Comparison of ENCODE assay signal across 11 cellular contexts in genomic region chr1:155125511-155125945, GRCh38. TPM values are rescaled to one million over a fixed set of nuclear protein-coding genes. Genes with fewer than 3 reads are reported as not detected.
A peak's percentile ranks its signal among the peaks of the same experiment; 100 is the strongest.
DNase-seq lines count a peak whose midpoint lies in the region; ATAC-seq and TF ChIP-seq lines count a peak whose summit lies in the region.
"Had no signal": no experiment of that assay in that cellular context is flagged by ENCODE, and none has a peak within 500 bp of the region (broad histone marks: within the 10 kb centered on the region; RNA-seq: fewer than 3 reads in every experiment).

No MANE protein-coding gene starts in this region.

- peaks cover 0 to 55% (median 0%) of the 10 kb centered on the region in 7 donors for H3K27me3 ChIP-seq in heart right ventricle
- peaks cover 68% of the 10 kb centered on the region for H3K27me3 ChIP-seq in ectodermal cell (ENCODE audit: control insufficient read depth, insufficient read depth, low read length, poor library complexity, severe bottlenecking)
- peaks cover 9% of the 10 kb centered on the region for H3K27me3 ChIP-seq in muscle layer of duodenum (ENCODE audit: low read depth, low read length)
- H3K27me3 ChIP-seq in upper lobe of right lung, result peaks cover 10% of the 10 kb centered on the region

- no peak for TF ChIP-seq CTCF in heart right ventricle (IDR thresholded peaks at IDR 0.05)
- TF ChIP-seq CTCF in upper lobe of right lung (IDR thresholded peaks at IDR 0.05), result no peak

- DNase-seq in heart right ventricle, result no peak
- DNase-seq in cardiac septum (ENCODE audit: low spot score), result no peak
- DNase-seq in upper lobe of right lung, result no peak
- DNase-seq in activated CD8-positive, alpha-beta memory T cell treated with anti-CD3 and anti-CD28 coated beads, Interleukin-2, amount 50 U/mL, for 48 hours, result no peak
- DNase-seq in NOMO-1 (lab: John Stamatoyannopoulos, UW; ENCODE audit: unreplicated experiment in 2 of 2), result no peak
- DNase-seq: NCI-H187 had no signal

- intact Hi-C loops in heart right ventricle (cut with DNase I) (loop anchor here in 6 of 10 donors (5.0 kb wide), 2 partner anchors 33 to 42 kb away; no protein-coding TSS in a partner anchor), cardiac septum (cut with DNase I) (no loop called here), upper lobe of right lung (cut with DNase I) (loop anchor here (5.0 kb wide), 1 partner anchor 33 kb away; no protein-coding TSS in a partner anchor)

- ATAC-seq in heart right ventricle, result no peak
- no peak for ATAC-seq in upper lobe of right lung
- ATAC-seq in HG02642 (IDR thresholded peaks at IDR 0.05; ENCODE audit: poor library complexity, unreplicated experiment), result no peak
- ATAC-seq: GM12878 had no signal

- no peaks in the 10 kb centered on the region for H3K9me3 ChIP-seq in heart right ventricle
- no peaks in the 10 kb centered on the region for H3K9me3 ChIP-seq in ectodermal cell (ENCODE audit: control insufficient read depth, low read length)
- no peaks in the 10 kb centered on the region for H3K9me3 ChIP-seq in muscle layer of duodenum (ENCODE audit: control insufficient read depth in 1 of 2, low read length in 2 of 2)
- H3K9me3 ChIP-seq in upper lobe of right lung, result no peaks in the 10 kb centered on the region

- H3K27ac ChIP-seq in heart right ventricle (peak overlapping the region in 6 of 10 donors; percentile 92 to 99 (median 96)), ectodermal cell (ENCODE audit: insufficient read depth, low read depth, low read length, poor library complexity, severe bottlenecking) (no peak overlapping the region), muscle layer of duodenum (ENCODE audit: low read length) (peak overlapping the region; percentile 51), upper lobe of right lung (peak overlapping the region; percentile 87)
- H3K27ac ChIP-seq: HL-60 had no signal

- H3K4me3 ChIP-seq in heart right ventricle (no peak overlapping the region), ectodermal cell (ENCODE audit: insufficient read depth, low read depth, low read length) (peak overlapping the region; percentile 6), muscle layer of duodenum (ENCODE audit: low read depth in 1 of 2, low read length in 2 of 2) (no peak overlapping the region), upper lobe of right lung (peak overlapping the region; percentile 64)
- H3K4me3 ChIP-seq: GM12878 had no signal

- H3K36me3 ChIP-seq in heart right ventricle, result no peaks in the 10 kb centered on the region
- H3K36me3 ChIP-seq in ectodermal cell (ENCODE audit: control insufficient read depth, insufficient read depth, low read length), result no peaks in the 10 kb centered on the region
- H3K36me3 ChIP-seq in muscle layer of duodenum (ENCODE audit: control insufficient read depth in 1 of 2, insufficient read depth in 2 of 2, low read length in 2 of 2), result no peaks in the 10 kb centered on the region
- no peaks in the 10 kb centered on the region for H3K36me3 ChIP-seq in upper lobe of right lung

- 64 to 76% methylated on average over 8 to 11 of the region's 11 CpGs for WGBS in heart right ventricle, 2 donors
- 36% methylated on average over 11 of the region's 11 CpGs for WGBS in ectodermal cell, 2 experiments

- H3K4me1 ChIP-seq in heart right ventricle (peaks cover 10 to 56% (median 42%) of the 10 kb centered on the region in 9 donors), ectodermal cell (ENCODE audit: control insufficient read depth, insufficient read depth, low read length) (peaks cover 53% of the 10 kb centered on the region), muscle layer of duodenum (ENCODE audit: control insufficient read depth in 1 of 2, insufficient read depth in 2 of 2, low read length in 2 of 2) (peaks cover 0 to 36% of the 10 kb centered on the region in 2 donors), upper lobe of right lung (peaks cover 33% of the 10 kb centered on the region)

RNA-seq across cellular contexts. Expression of gene EFNA1, which starts 2.1 kb away (rescaled TPM):
- total RNA-seq in heart right ventricle, result 10 to 100 TPM; 28.9 to 50.0 (median 35.6) TPM
- polyA plus RNA-seq in heart right ventricle, result 100 to 1,000 TPM in 1 of 2 donors, 10 to 100 TPM in 1; 44.2 to 104 TPM
- 30.2 TPM for total RNA-seq in cardiac septum
- polyA plus RNA-seq in ectodermal cell (2013, experiment 1 of 4), result 2.1 TPM
- polyA plus RNA-seq in ectodermal cell (2013, experiment 2 of 4), result 2.9 TPM
- polyA plus RNA-seq in ectodermal cell (2013, experiment 3 of 4), result 2.2 TPM
- polyA plus RNA-seq in ectodermal cell (2013, experiment 4 of 4), result 2.9 TPM
- 178 TPM for total RNA-seq in upper lobe of right lung

RNA-seq across cellular contexts. Expression of gene SLC50A1, which starts 10.1 kb away (rescaled TPM):
- total RNA-seq in heart right ventricle, result 10 to 100 TPM in 2 of 10 donors, 1 to 10 TPM in 8; 5.5 to 16.8 (median 7.9) TPM
- 10 to 100 TPM; 23.2 to 33.7 TPM for polyA plus RNA-seq in heart right ventricle
- 11.2 TPM for total RNA-seq in cardiac septum
- polyA plus RNA-seq in ectodermal cell (2013, experiment 1 of 4), result 43.3 TPM
- polyA plus RNA-seq in ectodermal cell (2013, experiment 2 of 4), result 37.1 TPM
- polyA plus RNA-seq in ectodermal cell (2013, experiment 3 of 4), result 37.1 TPM
- polyA plus RNA-seq in ectodermal cell (2013, experiment 4 of 4), result 36.9 TPM
- total RNA-seq in upper lobe of right lung, result 44.7 TPM

RNA-seq across cellular contexts. Expression of gene DPM3, which starts 14.8 kb away (rescaled TPM):
- total RNA-seq in heart right ventricle, result 10 to 100 TPM; 48.2 to 70.9 (median 53.4) TPM
- 100 to 1,000 TPM; 144 to 304 TPM for polyA plus RNA-seq in heart right ventricle
- 56.3 TPM for total RNA-seq in cardiac septum
- polyA plus RNA-seq in ectodermal cell (2013, experiment 1 of 4), result 50.7 TPM
- polyA plus RNA-seq in ectodermal cell (2013, experiment 2 of 4), result 43.9 TPM
- 77.0 TPM for polyA plus RNA-seq in ectodermal cell (2013, experiment 3 of 4)
- 83.1 TPM for polyA plus RNA-seq in ectodermal cell (2013, experiment 4 of 4)
- 71.1 TPM for total RNA-seq in upper lobe of right lung

RNA-seq across cellular contexts. Expression of gene EFNA3, which starts 46.9 kb away (rescaled TPM):
- total RNA-seq in heart right ventricle (1 to 10 TPM in 1 of 10 donors, under 1 TPM in 8, not detected in 1; 0.23 to 1.9 (median 0.46) TPM), cardiac septum (1.2 TPM), upper lobe of right lung (1.0 TPM)
- polyA plus RNA-seq in heart right ventricle, result 1 to 10 TPM in 1 of 2 donors, under 1 TPM in 1; 0.95 to 1.8 TPM
- 8.6 TPM for polyA plus RNA-seq in ectodermal cell (2013, experiment 1 of 4)
- polyA plus RNA-seq in ectodermal cell (2013, experiment 2 of 4), result 7.6 TPM
- 7.6 TPM for polyA plus RNA-seq in ectodermal cell (2013, experiment 3 of 4)
- polyA plus RNA-seq in ectodermal cell (2013, experiment 4 of 4), result 6.8 TPM

RNA-seq across cellular contexts. Expression of gene KRTCAP2, which starts 47.6 kb away (rescaled TPM):
- 100 to 1,000 TPM in 9 of 10 donors, 10 to 100 TPM in 1; 96.1 to 173 (median 114) TPM for total RNA-seq in heart right ventricle
- polyA plus RNA-seq in heart right ventricle, result 100 to 1,000 TPM; 302 to 355 TPM
- total RNA-seq in cardiac septum, result 112 TPM
- polyA plus RNA-seq in ectodermal cell (2013, experiment 1 of 4), result 127 TPM
- polyA plus RNA-seq in ectodermal cell (2013, experiment 2 of 4), result 122 TPM
- polyA plus RNA-seq in ectodermal cell (2013, experiment 3 of 4), result 136 TPM
- polyA plus RNA-seq in ectodermal cell (2013, experiment 4 of 4), result 141 TPM
- total RNA-seq in upper lobe of right lung, result 130 TPM

Comparison
In these comparisons a context has a peak if more than half of its experiments do, and no peak if none do; other contexts are left out.
1. H3K4me3 ChIP-seq: peak in ectodermal cell (single experiment) and upper lobe of right lung (single experiment); none in heart right ventricle (0 of 10) and muscle layer of duodenum (0 of 2).